Comparison of ENCODE assay signal across 1 cellular context in genomic region chr2:168890006-168890782, GRCh38.
TF ChIP-seq lines count a peak whose summit lies in the region.

SPC25 (minus strand) TSS chr2:168890430; CDS start chr2:168889519, 911 bp downstream.

TF ChIP-seq in K562, 482 proteins besides CTCF, POLR2A, EP300 and RAD21 (continued from another document and continues in another):
- TF ChIP-seq ELF1 (tag; IDR thresholded peaks at IDR 0.05) (peak; percentile 60), NR2C2 (CRISPR knock-in tag; IDR thresholded peaks at IDR 0.05) (peak; percentile 76; the same call in 1 of the 2 replicates), NR2C2 (tag; IDR thresholded peaks at IDR 0.05) (peak; percentile 96), ARHGAP35 (IDR thresholded peaks at IDR 0.05; ENCODE audit: partially characterized antibody) (peak; percentile 82), TFAM (CRISPR knock-in tag; conservative IDR thresholded peaks at IDR 0.05) (no peak), XRCC5 (IDR thresholded peaks at IDR 0.05; ENCODE audit: low read depth, low read length) (peak; percentile 41; the same call in 1 of the 2 replicates), OTX1 (CRISPR knock-in tag; IDR thresholded peaks at IDR 0.05) (no peak), ZNF583 (CRISPR knock-in tag; IDR thresholded peaks at IDR 0.05) (no peak), GABPA (tag; conservative IDR thresholded peaks at IDR 0.05; ENCODE audit: low read depth) (peak; percentile 79), U2AF1 (optimal IDR thresholded peaks at IDR 0.05; ENCODE audit: low read depth, low read length) (no peak), NR1H2 (CRISPR knock-in tag; IDR thresholded peaks at IDR 0.05) (0 out of 2 replicates have a peak, but pooled peaks have one; percentile 21), CTBP1 (IDR thresholded peaks at IDR 0.05; ENCODE audit: borderline replicate concordance) (peak; percentile 59; the same call in 1 of the 2 replicates), MECOM (CRISPR knock-in tag; IDR thresholded peaks at IDR 0.05) (no peak), RBFOX2 (IDR thresholded peaks at IDR 0.05; ENCODE audit: low read depth, low read length) (peak; percentile 97), MEF2A (IDR thresholded peaks at IDR 0.05; ENCODE audit: control insufficient read depth, low read depth, low read length) (peak; percentile 56; the same call in 1 of the 2 replicates), SMARCA4 (IDR thresholded peaks at IDR 0.05) (no peak; the same call in 1 of the 2 replicates), POLR2H (tag; IDR thresholded peaks at IDR 0.05; ENCODE audit: low read depth) (peak; percentile 79), ZNF561 (CRISPR knock-in tag; conservative IDR thresholded peaks at IDR 0.05) (no peak), LEF1 (IDR thresholded peaks at IDR 0.05) (peak; percentile 57), CREB1 (IDR thresholded peaks at IDR 0.05) (no peak; the same call in 1 of the 2 replicates), CREB1 (CRISPR knock-in tag; IDR thresholded peaks at IDR 0.05) (peak; percentile 59), NRF1 (conservative IDR thresholded peaks at IDR 0.05 in 1 of 2, IDR thresholded peaks at IDR 0.05 in 1 of 2) (peak; percentile 82 to 86), KDM5B (IDR thresholded peaks at IDR 0.05; ENCODE audit: insufficient replicate concordance, low read depth, low read length) (peak; percentile 89), FIP1L1 (IDR thresholded peaks at IDR 0.05; ENCODE audit: low read depth, low read length, poor library complexity, severe bottlenecking) (no peak), ARID1B (IDR thresholded peaks at IDR 0.05) (peak; percentile 32; the same call in 1 of the 2 replicates), E2F8 (IDR thresholded peaks at IDR 0.05; ENCODE audit: low read depth, partially characterized antibody) (peak; percentile 100), TAF1 (IDR thresholded peaks at IDR 0.05; ENCODE audit: control insufficient read depth, extremely low read depth, insufficient read depth, low read length, severe bottlenecking) (peak; percentile 87), ATF1 (CRISPR knock-in tag; IDR thresholded peaks at IDR 0.05) (no peak), ATF1 (tag; IDR thresholded peaks at IDR 0.05) (peak; percentile 82), HDAC1 (IDR thresholded peaks at IDR 0.05) (peak in 1 of 2 experiments; percentile 97; a peak in 2 of 4 replicates), ARID2 (IDR thresholded peaks at IDR 0.05) (no peak), HCFC1 (IDR thresholded peaks at IDR 0.05; ENCODE audit: low read depth, low read length) (peak; percentile 97), E2F3 (CRISPR knock-in tag; IDR thresholded peaks at IDR 0.05) (peak; percentile 99), ZNF431 (CRISPR knock-in tag; IDR thresholded peaks at IDR 0.05) (no peak), SPI1 (IDR thresholded peaks at IDR 0.05; ENCODE audit: borderline replicate concordance, low read depth, low read length) (peak; percentile 72), GABPB1 (CRISPR knock-in tag; IDR thresholded peaks at IDR 0.05) (peak; percentile 89), ZFP91 (CRISPR knock-in tag; IDR thresholded peaks at IDR 0.05) (0 out of 2 replicates have a peak, but pooled peaks have one; percentile 50), ZNF311 (CRISPR knock-in tag; IDR thresholded peaks at IDR 0.05) (no peak), CAMTA2 (CRISPR knock-in tag; conservative IDR thresholded peaks at IDR 0.05) (no peak)
- TF ChIP-seq, protein P1, sequence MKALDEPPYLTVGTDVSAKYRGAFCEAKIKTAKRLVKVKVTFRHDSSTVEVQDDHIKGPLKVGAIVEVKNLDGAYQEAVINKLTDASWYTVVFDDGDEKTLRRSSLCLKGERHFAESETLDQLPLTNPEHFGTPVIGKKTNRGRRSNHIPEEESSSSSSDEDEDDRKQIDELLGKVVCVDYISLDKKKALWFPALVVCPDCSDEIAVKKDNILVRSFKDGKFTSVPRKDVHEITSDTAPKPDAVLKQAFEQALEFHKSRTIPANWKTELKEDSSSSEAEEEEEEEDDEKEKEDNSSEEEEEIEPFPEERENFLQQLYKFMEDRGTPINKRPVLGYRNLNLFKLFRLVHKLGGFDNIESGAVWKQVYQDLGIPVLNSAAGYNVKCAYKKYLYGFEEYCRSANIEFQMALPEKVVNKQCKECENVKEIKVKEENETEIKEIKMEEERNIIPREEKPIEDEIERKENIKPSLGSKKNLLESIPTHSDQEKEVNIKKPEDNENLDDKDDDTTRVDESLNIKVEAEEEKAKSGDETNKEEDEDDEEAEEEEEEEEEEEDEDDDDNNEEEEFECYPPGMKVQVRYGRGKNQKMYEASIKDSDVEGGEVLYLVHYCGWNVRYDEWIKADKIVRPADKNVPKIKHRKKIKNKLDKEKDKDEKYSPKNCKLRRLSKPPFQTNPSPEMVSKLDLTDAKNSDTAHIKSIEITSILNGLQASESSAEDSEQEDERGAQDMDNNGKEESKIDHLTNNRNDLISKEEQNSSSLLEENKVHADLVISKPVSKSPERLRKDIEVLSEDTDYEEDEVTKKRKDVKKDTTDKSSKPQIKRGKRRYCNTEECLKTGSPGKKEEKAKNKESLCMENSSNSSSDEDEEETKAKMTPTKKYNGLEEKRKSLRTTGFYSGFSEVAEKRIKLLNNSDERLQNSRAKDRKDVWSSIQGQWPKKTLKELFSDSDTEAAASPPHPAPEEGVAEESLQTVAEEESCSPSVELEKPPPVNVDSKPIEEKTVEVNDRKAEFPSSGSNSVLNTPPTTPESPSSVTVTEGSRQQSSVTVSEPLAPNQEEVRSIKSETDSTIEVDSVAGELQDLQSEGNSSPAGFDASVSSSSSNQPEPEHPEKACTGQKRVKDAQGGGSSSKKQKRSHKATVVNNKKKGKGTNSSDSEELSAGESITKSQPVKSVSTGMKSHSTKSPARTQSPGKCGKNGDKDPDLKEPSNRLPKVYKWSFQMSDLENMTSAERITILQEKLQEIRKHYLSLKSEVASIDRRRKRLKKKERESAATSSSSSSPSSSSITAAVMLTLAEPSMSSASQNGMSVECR (CRISPR knock-in tag; IDR thresholded peaks at IDR 0.05) = peak; percentile 71
- TF ChIP-seq, protein P2, sequence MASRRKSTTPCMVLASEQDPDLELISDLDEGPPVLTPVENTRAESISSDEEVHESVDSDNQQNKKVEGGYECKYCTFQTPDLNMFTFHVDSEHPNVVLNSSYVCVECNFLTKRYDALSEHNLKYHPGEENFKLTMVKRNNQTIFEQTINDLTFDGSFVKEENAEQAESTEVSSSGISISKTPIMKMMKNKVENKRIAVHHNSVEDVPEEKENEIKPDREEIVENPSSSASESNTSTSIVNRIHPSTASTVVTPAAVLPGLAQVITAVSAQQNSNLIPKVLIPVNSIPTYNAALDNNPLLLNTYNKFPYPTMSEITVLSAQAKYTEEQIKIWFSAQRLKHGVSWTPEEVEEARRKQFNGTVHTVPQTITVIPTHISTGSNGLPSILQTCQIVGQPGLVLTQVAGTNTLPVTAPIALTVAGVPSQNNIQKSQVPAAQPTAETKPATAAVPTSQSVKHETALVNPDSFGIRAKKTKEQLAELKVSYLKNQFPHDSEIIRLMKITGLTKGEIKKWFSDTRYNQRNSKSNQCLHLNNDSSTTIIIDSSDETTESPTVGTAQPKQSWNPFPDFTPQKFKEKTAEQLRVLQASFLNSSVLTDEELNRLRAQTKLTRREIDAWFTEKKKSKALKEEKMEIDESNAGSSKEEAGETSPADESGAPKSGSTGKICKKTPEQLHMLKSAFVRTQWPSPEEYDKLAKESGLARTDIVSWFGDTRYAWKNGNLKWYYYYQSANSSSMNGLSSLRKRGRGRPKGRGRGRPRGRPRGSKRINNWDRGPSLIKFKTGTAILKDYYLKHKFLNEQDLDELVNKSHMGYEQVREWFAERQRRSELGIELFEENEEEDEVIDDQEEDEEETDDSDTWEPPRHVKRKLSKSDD (conservative IDR thresholded peaks at IDR 0.05; ENCODE audit: low read length) = 0 out of 2 replicates have a peak, but pooled peaks have one; percentile 49
- TF ChIP-seq, protein P3, sequence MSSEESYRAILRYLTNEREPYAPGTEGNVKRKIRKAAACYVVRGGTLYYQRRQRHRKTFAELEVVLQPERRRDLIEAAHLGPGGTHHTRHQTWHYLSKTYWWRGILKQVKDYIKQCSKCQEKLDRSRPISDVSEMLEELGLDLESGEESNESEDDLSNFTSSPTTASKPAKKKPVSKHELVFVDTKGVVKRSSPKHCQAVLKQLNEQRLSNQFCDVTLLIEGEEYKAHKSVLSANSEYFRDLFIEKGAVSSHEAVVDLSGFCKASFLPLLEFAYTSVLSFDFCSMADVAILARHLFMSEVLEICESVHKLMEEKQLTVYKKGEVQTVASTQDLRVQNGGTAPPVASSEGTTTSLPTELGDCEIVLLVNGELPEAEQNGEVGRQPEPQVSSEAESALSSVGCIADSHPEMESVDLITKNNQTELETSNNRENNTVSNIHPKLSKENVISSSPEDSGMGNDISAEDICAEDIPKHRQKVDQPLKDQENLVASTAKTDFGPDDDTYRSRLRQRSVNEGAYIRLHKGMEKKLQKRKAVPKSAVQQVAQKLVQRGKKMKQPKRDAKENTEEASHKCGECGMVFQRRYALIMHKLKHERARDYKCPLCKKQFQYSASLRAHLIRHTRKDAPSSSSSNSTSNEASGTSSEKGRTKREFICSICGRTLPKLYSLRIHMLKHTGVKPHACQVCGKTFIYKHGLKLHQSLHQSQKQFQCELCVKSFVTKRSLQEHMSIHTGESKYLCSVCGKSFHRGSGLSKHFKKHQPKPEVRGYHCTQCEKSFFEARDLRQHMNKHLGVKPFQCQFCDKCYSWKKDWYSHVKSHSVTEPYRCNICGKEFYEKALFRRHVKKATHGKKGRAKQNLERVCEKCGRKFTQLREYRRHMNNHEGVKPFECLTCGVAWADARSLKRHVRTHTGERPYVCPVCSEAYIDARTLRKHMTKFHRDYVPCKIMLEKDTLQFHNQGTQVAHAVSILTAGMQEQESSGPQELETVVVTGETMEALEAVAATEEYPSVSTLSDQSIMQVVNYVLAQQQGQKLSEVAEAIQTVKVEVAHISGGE (CRISPR knock-in tag; IDR thresholded peaks at IDR 0.05) = peak in 1 of 3 experiments; percentile 55; a peak in 1 of 6 replicates
- TF ChIP-seq, protein P4, sequence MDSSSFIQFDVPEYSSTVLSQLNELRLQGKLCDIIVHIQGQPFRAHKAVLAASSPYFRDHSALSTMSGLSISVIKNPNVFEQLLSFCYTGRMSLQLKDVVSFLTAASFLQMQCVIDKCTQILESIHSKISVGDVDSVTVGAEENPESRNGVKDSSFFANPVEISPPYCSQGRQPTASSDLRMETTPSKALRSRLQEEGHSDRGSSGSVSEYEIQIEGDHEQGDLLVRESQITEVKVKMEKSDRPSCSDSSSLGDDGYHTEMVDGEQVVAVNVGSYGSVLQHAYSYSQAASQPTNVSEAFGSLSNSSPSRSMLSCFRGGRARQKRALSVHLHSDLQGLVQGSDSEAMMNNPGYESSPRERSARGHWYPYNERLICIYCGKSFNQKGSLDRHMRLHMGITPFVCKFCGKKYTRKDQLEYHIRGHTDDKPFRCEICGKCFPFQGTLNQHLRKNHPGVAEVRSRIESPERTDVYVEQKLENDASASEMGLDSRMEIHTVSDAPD (CRISPR knock-in tag; IDR thresholded peaks at IDR 0.05) = no peak
- TF ChIP-seq, protein P5, sequence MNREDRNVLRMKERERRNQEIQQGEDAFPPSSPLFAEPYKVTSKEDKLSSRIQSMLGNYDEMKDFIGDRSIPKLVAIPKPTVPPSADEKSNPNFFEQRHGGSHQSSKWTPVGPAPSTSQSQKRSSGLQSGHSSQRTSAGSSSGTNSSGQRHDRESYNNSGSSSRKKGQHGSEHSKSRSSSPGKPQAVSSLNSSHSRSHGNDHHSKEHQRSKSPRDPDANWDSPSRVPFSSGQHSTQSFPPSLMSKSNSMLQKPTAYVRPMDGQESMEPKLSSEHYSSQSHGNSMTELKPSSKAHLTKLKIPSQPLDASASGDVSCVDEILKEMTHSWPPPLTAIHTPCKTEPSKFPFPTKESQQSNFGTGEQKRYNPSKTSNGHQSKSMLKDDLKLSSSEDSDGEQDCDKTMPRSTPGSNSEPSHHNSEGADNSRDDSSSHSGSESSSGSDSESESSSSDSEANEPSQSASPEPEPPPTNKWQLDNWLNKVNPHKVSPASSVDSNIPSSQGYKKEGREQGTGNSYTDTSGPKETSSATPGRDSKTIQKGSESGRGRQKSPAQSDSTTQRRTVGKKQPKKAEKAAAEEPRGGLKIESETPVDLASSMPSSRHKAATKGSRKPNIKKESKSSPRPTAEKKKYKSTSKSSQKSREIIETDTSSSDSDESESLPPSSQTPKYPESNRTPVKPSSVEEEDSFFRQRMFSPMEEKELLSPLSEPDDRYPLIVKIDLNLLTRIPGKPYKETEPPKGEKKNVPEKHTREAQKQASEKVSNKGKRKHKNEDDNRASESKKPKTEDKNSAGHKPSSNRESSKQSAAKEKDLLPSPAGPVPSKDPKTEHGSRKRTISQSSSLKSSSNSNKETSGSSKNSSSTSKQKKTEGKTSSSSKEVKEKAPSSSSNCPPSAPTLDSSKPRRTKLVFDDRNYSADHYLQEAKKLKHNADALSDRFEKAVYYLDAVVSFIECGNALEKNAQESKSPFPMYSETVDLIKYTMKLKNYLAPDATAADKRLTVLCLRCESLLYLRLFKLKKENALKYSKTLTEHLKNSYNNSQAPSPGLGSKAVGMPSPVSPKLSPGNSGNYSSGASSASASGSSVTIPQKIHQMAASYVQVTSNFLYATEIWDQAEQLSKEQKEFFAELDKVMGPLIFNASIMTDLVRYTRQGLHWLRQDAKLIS (CRISPR knock-in tag; IDR thresholded peaks at IDR 0.05) = peak; percentile 84
- TF ChIP-seq, protein P6, sequence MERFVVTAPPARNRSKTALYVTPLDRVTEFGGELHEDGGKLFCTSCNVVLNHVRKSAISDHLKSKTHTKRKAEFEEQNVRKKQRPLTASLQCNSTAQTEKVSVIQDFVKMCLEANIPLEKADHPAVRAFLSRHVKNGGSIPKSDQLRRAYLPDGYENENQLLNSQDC (CRISPR knock-in tag; IDR thresholded peaks at IDR 0.05) = no peak
